ENCODE assay signal across 15 cellular contexts in the genomic region with DNA sequence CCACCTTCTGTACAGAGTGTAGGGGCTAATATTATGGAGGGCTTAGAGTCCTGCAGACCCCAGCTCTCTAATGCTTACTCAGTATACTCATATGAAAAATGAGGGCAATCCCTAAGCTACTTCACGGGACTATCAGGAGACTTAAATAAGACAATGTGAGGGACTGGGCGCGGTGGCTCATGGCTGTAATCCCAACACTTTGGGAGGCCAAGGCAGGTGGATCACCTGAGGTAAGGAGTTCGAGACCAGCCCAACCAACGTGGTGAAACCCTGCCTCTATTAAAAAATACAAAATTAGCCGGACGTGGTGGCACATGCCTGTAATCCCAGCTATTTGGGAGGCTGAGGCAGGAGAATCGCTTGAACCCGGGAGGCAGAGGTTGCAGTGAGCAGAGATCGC. TPM values are rescaled to one million over a fixed set of nuclear protein-coding genes. Genes with fewer than 3 reads are reported as not detected.
"Had no signal": no experiment of that assay in that cellular context is flagged by ENCODE, and none has a peak within 500 bp of the region (broad histone marks: within the 10 kb centered on the region; RNA-seq: fewer than 3 reads in every experiment).

No MANE protein-coding gene starts in this region.

RNA-seq across cellular contexts. Expression of a gene that starts 23.3 kb away (rescaled TPM):
- total RNA-seq: activated B cell treated with CpG ODN at 0.5 μM for 24 hours; activated CD4-positive, alpha-beta memory T cell treated with anti-CD3 and anti-CD28 coated beads for 36 hours; activated CD4-positive, alpha-beta T cell treated with anti-CD3 and anti-CD28 coated beads, Interleukin-2, amount 10 ng/mL, durations not matched to agents 24 days and 14 days; activated CD8-positive, alpha-beta memory T cell treated with anti-CD3 and anti-CD28 coated beads for 36 hours; activated CD8-positive, alpha-beta T cell treated with anti-CD3 and anti-CD28 coated beads for 36 hours; activated T-cell treated with anti-CD3 and anti-CD28 coated beads, Interleukin-2, amount 50 U/mL, for 4 hours; activated T-cell treated with anti-CD3 and anti-CD28 coated beads, Interleukin-2, amount 50 U/mL, for 72 hours; activated T-helper 1 cell treated with anti-CD3 and anti-CD28 coated beads, Interleukin-12 subunit alpha, Interleukin-12 subunit beta, Interleukin-2, Interleukin-4 antibody, amounts not matched to agents 30 ng/mL and 10 ng/mL and 1 ng/mL, durations not matched to agents 14 hours and 24 hours and 36 hours; activated T-helper 17 cell treated with anti-CD3 and anti-CD28 coated beads, Interleukin-2, amount 50 U/mL, for 72 hours; adrenal gland; astrocyte; body of pancreas had no signal

RNA-seq across cellular contexts. Expression of a gene that starts 32.0 kb away (rescaled TPM):
- total RNA-seq: activated B cell treated with CpG ODN at 0.5 μM for 24 hours; activated CD4-positive, alpha-beta memory T cell treated with anti-CD3 and anti-CD28 coated beads for 36 hours; activated CD4-positive, alpha-beta T cell treated with anti-CD3 and anti-CD28 coated beads, Interleukin-2, amount 10 ng/mL, durations not matched to agents 24 days and 14 days; activated CD8-positive, alpha-beta memory T cell treated with anti-CD3 and anti-CD28 coated beads for 36 hours; activated CD8-positive, alpha-beta T cell treated with anti-CD3 and anti-CD28 coated beads for 36 hours; activated T-cell treated with anti-CD3 and anti-CD28 coated beads, Interleukin-2, amount 50 U/mL, for 4 hours; activated T-cell treated with anti-CD3 and anti-CD28 coated beads, Interleukin-2, amount 50 U/mL, for 72 hours; activated T-helper 1 cell treated with anti-CD3 and anti-CD28 coated beads, Interleukin-12 subunit alpha, Interleukin-12 subunit beta, Interleukin-2, Interleukin-4 antibody, amounts not matched to agents 30 ng/mL and 10 ng/mL and 1 ng/mL, durations not matched to agents 14 hours and 24 hours and 36 hours; activated T-helper 17 cell treated with anti-CD3 and anti-CD28 coated beads, Interleukin-2, amount 50 U/mL, for 72 hours had no signal

RNA-seq across cellular contexts. Expression of a gene that starts 54.6 kb away (rescaled TPM):
- total RNA-seq: activated B cell treated with CpG ODN at 0.5 μM for 24 hours; activated CD4-positive, alpha-beta memory T cell treated with anti-CD3 and anti-CD28 coated beads for 36 hours; activated CD4-positive, alpha-beta T cell treated with anti-CD3 and anti-CD28 coated beads, Interleukin-2, amount 10 ng/mL, durations not matched to agents 24 days and 14 days; activated CD8-positive, alpha-beta memory T cell treated with anti-CD3 and anti-CD28 coated beads for 36 hours; activated CD8-positive, alpha-beta T cell treated with anti-CD3 and anti-CD28 coated beads for 36 hours; activated T-cell treated with anti-CD3 and anti-CD28 coated beads, Interleukin-2, amount 50 U/mL, for 4 hours; activated T-cell treated with anti-CD3 and anti-CD28 coated beads, Interleukin-2, amount 50 U/mL, for 72 hours; activated T-helper 1 cell treated with anti-CD3 and anti-CD28 coated beads, Interleukin-12 subunit alpha, Interleukin-12 subunit beta, Interleukin-2, Interleukin-4 antibody, amounts not matched to agents 30 ng/mL and 10 ng/mL and 1 ng/mL, durations not matched to agents 14 hours and 24 hours and 36 hours; activated T-helper 17 cell treated with anti-CD3 and anti-CD28 coated beads, Interleukin-2, amount 50 U/mL, for 72 hours; aorta; astrocyte; body of pancreas; breast epithelium; cardiac septum had no signal
